9 cellular contexts compared by ENCODE assay signal in genomic region chr3:88005066-88005465, GRCh38. TPM values are rescaled to one million over a fixed set of nuclear protein-coding genes. Genes with fewer than 3 reads are reported as not detected.
A peak's percentile ranks its signal among the peaks of the same experiment; 100 is the strongest.
DNase-seq lines count a peak whose midpoint lies in the region; ATAC-seq and TF ChIP-seq lines count a peak whose summit lies in the region.
"Had no signal": no experiment of that assay in that cellular context is flagged by ENCODE, and none has a peak within 500 bp of the region (broad histone marks: within the 10 kb centered on the region; RNA-seq: fewer than 3 reads in every experiment).

No MANE protein-coding gene starts in this region.

- intact Hi-C loops in upper lobe of right lung (cut with DNase I), result no loop called here

- in situ Hi-C loops in SK-MEL-5 (cut with HindIII; ENCODE audit: low pct_unique_long_range_greater_than_20kb, low sequenced_read_pairs), result no loop called here

- DNase-seq in DMS 273 (lab: John Stamatoyannopoulos, UW; ENCODE audit: unreplicated experiment) (peak; percentile 25), DMS 273 treated with DMSO at 0.1 percent for 48 hours (lab: John Stamatoyannopoulos, UW) (no peak), SK-MEL-5 (ENCODE audit: low read depth, low spot score) (peak; percentile 44), foreskin melanocyte (peak; percentile 28), upper lobe of right lung (no peak), hypothalamus (lab: John Stamatoyannopoulos, UW) (no peak)

- no peaks in the 10 kb centered on the region for H3K27me3 ChIP-seq in upper lobe of right lung
- H3K27me3 ChIP-seq: BLaER1 had no signal

- ATAC-seq in HG02885 (IDR thresholded peaks at IDR 0.05; ENCODE audit: poor library complexity, unreplicated experiment), result peak; percentile 44
- peak; percentile 39 for ATAC-seq in upper lobe of right lung
- no peak for ATAC-seq in HG03025 (IDR thresholded peaks at IDR 0.05; ENCODE audit: low FRiP score, unreplicated experiment)

- no peak overlapping the region for H3K4me3 ChIP-seq in upper lobe of right lung
- H3K4me3 ChIP-seq: BLaER1 had no signal

- peak; percentile 31 for TF ChIP-seq CTCF in upper lobe of right lung (IDR thresholded peaks at IDR 0.05)

- H3K9me3 ChIP-seq in upper lobe of right lung, result no peaks in the 10 kb centered on the region
- H3K9me3 ChIP-seq: BLaER1 had no signal

- H3K36me3 ChIP-seq in upper lobe of right lung, result no peaks in the 10 kb centered on the region
- H3K36me3 ChIP-seq: BLaER1 had no signal

- H3K27ac ChIP-seq in upper lobe of right lung, result no peak overlapping the region
- H3K27ac ChIP-seq: BLaER1 had no signal

- no peaks in the 10 kb centered on the region for H3K4me1 ChIP-seq in upper lobe of right lung
- H3K4me1 ChIP-seq: BLaER1 had no signal

RNA-seq across cellular contexts. Expression of gene CGGBP1, which starts 53.7 kb away (rescaled TPM):
- 80.0 and 84.1 TPM in 2 replicates for total RNA-seq in SK-MEL-5 (2014; rRNA removed; shearing (Covaris generic))
- 77.5 and 91.4 TPM in 2 replicates for polyA plus RNA-seq in SK-MEL-5 (2015; cell fraction: cytosol; rRNA removed)
- 285 and 309 TPM in 2 replicates for polyA plus RNA-seq in SK-MEL-5 (2015; cell fraction: nucleus; rRNA removed)
- total RNA-seq in upper lobe of right lung, result 79.2 TPM

RNA-seq across cellular contexts. Expression of gene ZNF654, which starts 54.0 kb away (rescaled TPM):
- 20.0 and 21.9 TPM in 2 replicates for total RNA-seq in SK-MEL-5 (2014; rRNA removed; shearing (Covaris generic))
- 8.8 and 11.4 TPM in 2 replicates for polyA plus RNA-seq in SK-MEL-5 (2015; cell fraction: cytosol; rRNA removed)
- polyA plus RNA-seq in SK-MEL-5 (2015; cell fraction: nucleus; rRNA removed), result 15.5 and 17.7 TPM in 2 replicates
- total RNA-seq in upper lobe of right lung, result 20.6 TPM

Comparison
In these comparisons a context has a peak if more than half of its experiments do, and no peak if none do; other contexts are left out.
1. DNase-seq: peak in DMS 273 (single experiment), SK-MEL-5 (single experiment) and foreskin melanocyte (single experiment); none in DMS 273 treated with DMSO at 0.1 percent for 48 hours (single experiment), upper lobe of right lung (single experiment) and hypothalamus (0 of 51).